In the genomic region with DNA sequence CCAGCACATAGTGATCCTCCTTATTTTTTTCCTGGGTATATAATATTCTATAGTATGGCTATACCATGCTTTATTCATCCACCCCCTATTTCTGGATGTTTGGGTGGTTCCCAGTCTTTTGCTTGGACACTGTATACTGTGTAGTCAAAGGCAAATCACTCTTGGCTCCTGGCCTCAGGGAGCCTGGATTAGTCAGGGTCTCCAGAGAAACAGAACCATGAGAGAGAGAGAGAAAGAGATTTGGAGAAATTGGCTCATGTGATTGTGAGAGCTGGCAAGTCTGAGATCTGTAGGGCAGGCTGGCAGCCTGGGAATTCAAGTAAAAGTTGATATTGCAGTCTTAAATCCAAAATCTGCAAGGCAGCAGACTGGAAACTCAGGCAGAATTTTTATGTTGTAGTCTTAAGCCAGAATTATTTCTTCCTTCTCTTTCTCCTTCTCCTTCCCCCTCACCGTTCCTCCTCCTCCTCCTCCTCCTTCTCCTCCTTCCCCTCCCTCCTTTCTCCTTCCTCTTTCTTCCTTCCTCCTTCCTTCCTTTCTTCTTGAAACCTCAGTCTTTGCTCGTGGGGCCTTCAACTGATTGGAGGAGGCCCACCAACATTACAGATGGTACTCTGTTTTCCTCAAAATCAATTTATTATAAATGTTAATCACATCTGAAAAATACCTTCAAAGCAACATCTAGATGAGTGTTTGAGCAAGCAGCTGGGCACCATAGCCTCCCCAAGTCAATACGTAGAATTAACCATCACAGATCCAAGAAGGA, we compare ENCODE assay signal across 21 cellular contexts. TPM values are rescaled to one million over a fixed set of nuclear protein-coding genes. Genes with fewer than 3 reads are reported as not detected.
DNase-seq lines count a peak whose midpoint lies in the region; ATAC-seq and TF ChIP-seq lines count a peak whose summit lies in the region.
"Had no signal": no experiment of that assay in that cellular context is flagged by ENCODE, and none has a peak within 500 bp of the region (broad histone marks: within the 10 kb centered on the region; RNA-seq: fewer than 3 reads in every experiment).

No MANE protein-coding gene starts in this region.

- peaks cover 7% of the 10 kb centered on the region for H3K36me3 Mint-ChIP-seq in chondrocyte (ENCODE audit: low read depth)

- peak overlapping the region; percentile 77 for H3K27ac Mint-ChIP-seq in chondrocyte (ENCODE audit: unreplicated experiment)
- H3K27ac Mint-ChIP-seq: GM23338 had no signal

- peaks cover 9% of the 10 kb centered on the region for H3K36me3 ChIP-seq in left ventricle myocardium inferior
- no peaks in the 10 kb centered on the region for H3K36me3 ChIP-seq in aorta (ENCODE audit: control insufficient read depth in 1 of 2, insufficient read depth in 2 of 2, low read length in 1 of 2)

- 58 to 62% methylated on average over 3 of the region's 3 CpGs for WGBS in aorta, 2 donors

- intact Hi-C loops in left cardiac atrium (cut with DNase I) (no loop called here), left ventricle myocardium inferior (cut with micrococcal nuclease) (no loop called here), aorta (cut with DNase I) (loop anchor here in 1 of 2 donors (1.0 kb wide), 1 partner anchor 31 kb away; no protein-coding TSS in a partner anchor)

- H3K4me1 ChIP-seq in left ventricle myocardium inferior (peaks cover 35% of the 10 kb centered on the region), aorta (ENCODE audit: control insufficient read depth in 1 of 2, insufficient read depth in 2 of 2, low read length in 2 of 2) (no peaks in the 10 kb centered on the region)

- no peak for TF ChIP-seq CTCF in left ventricle myocardium inferior (IDR thresholded peaks at IDR 0.05; ENCODE audit: borderline replicate concordance)
- no peak for TF ChIP-seq CTCF in chondrocyte (IDR thresholded peaks at IDR 0.05)

- DNase-seq in left cardiac atrium, result no peak
- no peak for DNase-seq in left ventricle myocardium inferior
- DNase-seq in chondrocyte (ENCODE audit: low spot score), result no peak
- peak; percentile 53 for DNase-seq in medulla oblongata (ENCODE audit: extremely low spot score)
- DNase-seq in aorta, result peak in 1 of 2 donors; percentile 34
- DNase-seq in activated CD4-positive, alpha-beta T cell treated with anti-CD3 and anti-CD28 coated beads, Interleukin-2, amount 50 U/mL, for 1 hour, result no peak
- DNase-seq: 8988T; DND-41; MV-4-11; NCI-H1417; NCI-H1930; NCI-H2171; NCI-H446 treated with DMSO at 0.1 percent for 48 hours; NK-92 treated with Interleukin-12 subunit alpha and Interleukin-12 subunit beta, amount 100 ng/mL, for 24 hours; SIG-M5 had no signal

- no peak for TF ChIP-seq POLR2A in GM18505 (IDR thresholded peaks at IDR 0.05; ENCODE audit: borderline replicate concordance, extremely low read depth, insufficient read depth, insufficient read length)

- H3K9me3 Mint-ChIP-seq in chondrocyte (ENCODE audit: low read depth), result no peaks in the 10 kb centered on the region

- H3K27me3 Mint-ChIP-seq in chondrocyte (ENCODE audit: low read depth), result no peaks in the 10 kb centered on the region

- H3K9me3 ChIP-seq in left ventricle myocardium inferior (replicated peaks) (no peaks in the 10 kb centered on the region), aorta (ENCODE audit: control insufficient read depth, low read length) (no peaks in the 10 kb centered on the region)

- ATAC-seq in left cardiac atrium (peak; percentile 17 to 35), aorta (ENCODE audit: low FRiP score) (peak; percentile 36), GM18505 (IDR thresholded peaks at IDR 0.05; ENCODE audit: unreplicated experiment) (no peak), GM21576 (IDR thresholded peaks at IDR 0.05; ENCODE audit: unreplicated experiment) (no peak)
- ATAC-seq: GM12878, GM23338 had no signal

- no peaks in the 10 kb centered on the region for H3K27me3 ChIP-seq in left ventricle myocardium inferior (ENCODE audit: low read depth)
- no peaks in the 10 kb centered on the region for H3K27me3 ChIP-seq in aorta (ENCODE audit: control insufficient read depth in 1 of 2, insufficient read depth in 2 of 2, low read length in 1 of 2)
- H3K27me3 ChIP-seq: BLaER1 treated with 17β-estradiol and CSF1 and Interleukin-3, amounts not matched to agents 10 nM and 100 nM had no signal

- H3K4me3 Mint-ChIP-seq in chondrocyte (ENCODE audit: unreplicated experiment), result no peak overlapping the region
- H3K4me3 Mint-ChIP-seq: GM23338 had no signal

- peaks cover 92% of the 10 kb centered on the region for H3K4me1 Mint-ChIP-seq in chondrocyte (ENCODE audit: low read depth)

- H3K27ac ChIP-seq in left ventricle myocardium inferior (replicated peaks) (no peak overlapping the region), aorta (ENCODE audit: low read depth in 1 of 2, low read length in 2 of 2) (no peak overlapping the region)
- H3K27ac ChIP-seq: BLaER1 treated with 17β-estradiol and CSF1 and Interleukin-3, amounts not matched to agents 10 nM and 100 nM had no signal

- H3K4me3 ChIP-seq in left ventricle myocardium inferior (no peak overlapping the region), aorta (ENCODE audit: low read length in 2 of 2) (no peak overlapping the region)
- H3K4me3 ChIP-seq: BLaER1 treated with 17β-estradiol and CSF1 and Interleukin-3, amounts not matched to agents 10 nM and 100 nM; GM12878; GM23338 had no signal

RNA-seq across cellular contexts. Expression of gene CTIF, which starts 33.0 kb away (rescaled TPM):
- total RNA-seq in left cardiac atrium (10 to 100 TPM; 64.9 to 70.6 TPM), left ventricle myocardium inferior (60.0 TPM), chondrocyte (173 to 236 TPM (median 184 TPM) in 3 replicates), aorta (100 to 1,000 TPM in 1 of 2 donors, 10 to 100 TPM in 1; 87.1 to 113 TPM)
- polyA plus RNA-seq in aorta, result 10 to 100 TPM; 14.4 to 99.7 TPM
- polyA plus RNA-seq: IgD-negative memory B cell had no signal

Comparison
In these comparisons a context has a peak if more than half of its experiments do, and no peak if none do; other contexts are left out.
1. ATAC-seq: peak in left cardiac atrium (2 of 2) and aorta (single experiment); none in GM18505 (single experiment) and GM21576 (single experiment).